35 cellular contexts compared by ENCODE assay signal in genomic region chr3:108315767-108316301, GRCh38. TPM values are rescaled to one million over a fixed set of nuclear protein-coding genes. Genes with fewer than 3 reads are reported as not detected.
"Had no signal": no experiment of that assay in that cellular context is flagged by ENCODE, and none has a peak within 500 bp of the region (broad histone marks: within the 10 kb centered on the region; RNA-seq: fewer than 3 reads in every experiment).

No MANE protein-coding gene starts in this region.

- ATAC-seq: activated CD4-positive, CD25-positive, alpha-beta regulatory T cell treated with anti-CD3 and anti-CD28 coated beads, Interleukin-2, amount 50 U/mL, for 24 hours; activated naive CD4-positive, alpha-beta T cell treated with anti-CD3 and anti-CD28 coated beads, Interleukin-2, amount 50 U/mL, for 72 hours; activated T-cell treated with anti-CD3 and anti-CD28 coated beads, Interleukin-2, amount 50 U/mL, for 4 hours had no signal

- H2AFZ ChIP-seq: PC-9 had no signal

- H3K9me3 Mint-ChIP-seq: activated CD4-positive, alpha-beta memory T cell treated with anti-CD3 and anti-CD28 coated beads for 36 hours; activated naive CD4-positive, alpha-beta T cell treated with anti-CD3 and anti-CD28 coated beads for 36 hours; activated naive CD4-positive, alpha-beta T cell treated with anti-CD3 and anti-CD28 coated beads, Interleukin-2, amount 50 U/mL, for 72 hours; activated T-cell treated with anti-CD3 and anti-CD28 coated beads, Interleukin-2, amount 50 U/mL, for 4 hours; activated T-helper 1 cell treated with anti-CD3 and anti-CD28 coated beads, Interleukin-12 subunit alpha, Interleukin-12 subunit beta, Interleukin-2, Interleukin-4 antibody, amounts not matched to agents 30 ng/mL and 10 ng/mL and 1 ng/mL, durations not matched to agents 14 hours and 24 hours and 36 hours had no signal

- H3K9me3 ChIP-seq: adrenal gland, SJCRH30 had no signal

- H3K27ac Mint-ChIP-seq: activated CD4-positive, alpha-beta memory T cell treated with anti-CD3 and anti-CD28 coated beads for 36 hours; activated naive CD4-positive, alpha-beta T cell treated with anti-CD3 and anti-CD28 coated beads for 36 hours; activated naive CD4-positive, alpha-beta T cell treated with anti-CD3 and anti-CD28 coated beads, Interleukin-2, amount 50 U/mL, for 72 hours; activated T-helper 1 cell treated with anti-CD3 and anti-CD28 coated beads, Interleukin-12 subunit alpha, Interleukin-12 subunit beta, Interleukin-2, Interleukin-4 antibody, amounts not matched to agents 30 ng/mL and 10 ng/mL and 1 ng/mL, durations not matched to agents 14 hours and 24 hours and 36 hours; brain had no signal

- H3K36me3 ChIP-seq: adrenal gland, SJCRH30 had no signal

- H3K4me2 ChIP-seq: PC-9 had no signal

- FAIRE-seq: astrocyte, bronchial epithelial cell, RCC 7860 had no signal

- H3K4me3 Mint-ChIP-seq: activated CD4-positive, alpha-beta memory T cell treated with anti-CD3 and anti-CD28 coated beads for 36 hours; activated naive CD4-positive, alpha-beta T cell treated with anti-CD3 and anti-CD28 coated beads for 36 hours; activated T-cell treated with anti-CD3 and anti-CD28 coated beads, Interleukin-2, amount 50 U/mL, for 4 hours; activated T-helper 1 cell treated with anti-CD3 and anti-CD28 coated beads, Interleukin-12 subunit alpha, Interleukin-12 subunit beta, Interleukin-2, Interleukin-4 antibody, amounts not matched to agents 30 ng/mL and 10 ng/mL and 1 ng/mL, durations not matched to agents 14 hours and 24 hours and 36 hours; brain had no signal

- H3K27ac ChIP-seq: adrenal gland, PC-9, SJCRH30, SK-N-MC had no signal

- H3K4me1 Mint-ChIP-seq: brain had no signal

- DNase-seq: activated CD4-positive, alpha-beta memory T cell treated with anti-CD3 and anti-CD28 coated beads for 36 hours; activated CD4-positive, alpha-beta T cell treated with anti-CD3 and anti-CD28 coated beads for 4 hours; activated CD4-positive, alpha-beta T cell treated with anti-CD3 and anti-CD28 coated beads, Interleukin-2, amount 50 U/mL, for 1 hour; activated CD8-positive, alpha-beta memory T cell treated with anti-CD3 and anti-CD28 coated beads, Interleukin-2, amount 50 U/mL, for 4 hours; activated gamma-delta T cell treated with Interleukin-2 at 50 U/mL for 16 hours; activated naive CD4-positive, alpha-beta T cell treated with anti-CD3 and anti-CD28 coated beads for 36 hours; activated T-cell treated with anti-CD3 and anti-CD28 coated beads for 4 hours; activated T-cell treated with anti-CD3 and anti-CD28 coated beads, Interleukin-2, amount 50 U/mL, for 4 hours; adrenal gland; caudate nucleus; Karpas-422; NCI-H1105; NCI-H1417 treated with DMSO at 0.1 percent for 48 hours; NCI-H1694 treated with DMSO at 0.1 percent for 48 hours; NCI-H2029; NCI-H2107; NCI-H2171; NCI-H510A; NCI-H526; NCI-H748 treated with DMSO at 0.1 percent for 48 hours; NK-92 treated with Interleukin-12 subunit alpha and Interleukin-12 subunit beta, amount 100 ng/mL, for 24 hours; PC-9; SHP77; SJCRH30; T1000 had no signal

- H3K4me3 ChIP-seq: adrenal gland, PC-9, SJCRH30, SK-N-MC had no signal

- H3K36me3 Mint-ChIP-seq: activated CD4-positive, alpha-beta memory T cell treated with anti-CD3 and anti-CD28 coated beads for 36 hours; activated naive CD4-positive, alpha-beta T cell treated with anti-CD3 and anti-CD28 coated beads, Interleukin-2, amount 50 U/mL, for 72 hours; brain had no signal

- H3K4me1 ChIP-seq: adrenal gland, SJCRH30 had no signal

- H3K27me3 ChIP-seq: adrenal gland, SJCRH30 had no signal

RNA-seq across cellular contexts. Expression of gene HHLA2, which starts 19.5 kb away (rescaled TPM):
- total RNA-seq: adrenal gland, astrocyte, bronchial epithelial cell, MCF 10A, OCI-LY7, PC-9, SJCRH30 had no signal
